26 cellular contexts compared by ENCODE assay signal in genomic region chr11:131966667-131967066, GRCh38.
"Had no signal": no experiment of that assay in that cellular context is flagged by ENCODE, and none has a peak within 500 bp of the region (broad histone marks: within the 10 kb centered on the region; RNA-seq: fewer than 3 reads in every experiment).

No MANE protein-coding gene starts in this region.

- H3K27me3 ChIP-seq: pancreas, right lobe of liver, suprapubic skin, tibial artery, uterus had no signal

- DNase-seq: head of caudate nucleus; hypothalamus; immature natural killer cell; kidney; left ventricle myocardium inferior; mesendoderm; naive thymus-derived CD4-positive, alpha-beta T cell; nucleus accumbens; pancreas; posterior cingulate gyrus; retina; right lobe of liver; stimulated activated CD4-positive, alpha-beta T cell treated with anti-CD3 and anti-CD28 coated beads, Interleukin-12 subunit alpha, Interleukin-12 subunit beta, amount 100 ng/mL, for 4 hours; stimulated activated CD4-positive, alpha-beta T cell treated with anti-CD3 and anti-CD28 coated beads, Interleukin-15, amount 100 ng/mL, for 24 hours; stimulated activated CD4-positive, alpha-beta T cell treated with anti-CD3 and anti-CD28 coated beads, Interleukin-2, amount 100 ng/mL, for 24 hours; stimulated activated CD4-positive, alpha-beta T cell treated with anti-CD3 and anti-CD28 coated beads, Interleukin-4, amount 100 ng/mL, for 1 hour; stimulated activated naive CD4-positive, alpha-beta T cell; tibial artery; uterus had no signal

- H3K9me3 ChIP-seq: left ventricle myocardium inferior, pancreas, prostate gland, right lobe of liver, suprapubic skin, thoracic aorta, tibial artery, uterus had no signal

- H3K27ac ChIP-seq: left ventricle myocardium inferior, pancreas, prostate gland, right lobe of liver, skin epidermis, suprapubic skin, thoracic aorta, tibial artery, uterus had no signal

- FAIRE-seq: islet of Langerhans, kidney, pancreas had no signal

- ATAC-seq: naive thymus-derived CD4-positive, alpha-beta T cell; natural killer cell treated with Interleukin-12 subunit alpha and Interleukin-12 subunit beta and Interleukin-15 and Interleukin-18, amount 100 ng/mL, for 72 hours; pancreas; right lobe of liver had no signal

- H3K4me1 ChIP-seq: left ventricle myocardium inferior, pancreas, prostate gland, right lobe of liver, suprapubic skin, tibial artery, uterus had no signal

- H3K4me3 ChIP-seq: left ventricle myocardium inferior, lung, pancreas, prostate gland, right lobe of liver, skin epidermis, suprapubic skin, thoracic aorta, tibial artery, uterus had no signal

- H3K36me3 ChIP-seq: left ventricle myocardium inferior, pancreas, prostate gland, right lobe of liver, suprapubic skin, thoracic aorta, tibial artery, uterus had no signal
